ENCODE assay signal across 8 cellular contexts in genomic region chr22:40636380-40637180, GRCh38. TPM values are rescaled to one million over a fixed set of nuclear protein-coding genes. Genes with fewer than 3 reads are reported as not detected.
DNase-seq lines count a peak whose midpoint lies in the region; ATAC-seq and TF ChIP-seq lines count a peak whose summit lies in the region.

TSS of gene MRTFA (minus strand) at chr22:40636719.

- H3K9me3 ChIP-seq in prostate gland: no peaks in the 10 kb centered on the region

- H3K27me3 ChIP-seq in prostate gland (replicated peaks; ENCODE audit: insufficient read depth): no peaks in the 10 kb centered on the region

- H3K4me1 ChIP-seq in prostate gland (replicated peaks): peaks cover 2% of the 10 kb centered on the region
- no peaks in the 10 kb centered on the region for H3K4me1 ChIP-seq in urinary bladder (ENCODE audit: insufficient read depth)

- intact Hi-C loops in T-helper 2 cell treated with Interferon-gamma antibody and Interleukin-4, amounts not matched to agents 100 ng/mL and 5 ng/mL, for 36 hours (cut with micrococcal nuclease): loop anchor here (1.0 to 10.0 kb wide), 10 partner anchors 10 to 808 kb away; partner anchors contain the start of genes RBX1, SGSM3, SLC25A17 and ST13
- intact Hi-C loops in left ventricle myocardium superior (cut with micrococcal nuclease): loop anchor here (10.0 kb wide), 1 partner anchor 112 kb away; no protein-coding TSS in a partner anchor
- intact Hi-C loops in prostate gland (cut with DNase I): loop anchor here (5.0 kb wide), 1 partner anchor 109 kb away; no protein-coding TSS in a partner anchor

- peak within 1 kb of the TSS; percentile 87 to 89 for H3K27ac ChIP-seq in prostate gland
- H3K27ac ChIP-seq in urinary bladder (ENCODE audit: low read depth): peak within 1 kb of the TSS; percentile 87

- ATAC-seq in GM18499 (IDR thresholded peaks at IDR 0.05; ENCODE audit: insufficient read depth, unreplicated experiment) (peak; percentile 69), HG02943 (IDR thresholded peaks at IDR 0.05; ENCODE audit: low read depth, unreplicated experiment) (peak; percentile 95), left ventricle myocardium superior (peak; percentile 96)

- under 1% methylated on average over 71 of the region's 82 CpGs for WGBS in prostate gland
- WGBS in urinary bladder: under 1% methylated on average over 81 of the region's 82 CpGs

- TF ChIP-seq CTCF in prostate gland (IDR thresholded peaks at IDR 0.05): peak in 1 of 4 experiments; percentile 25

- TF ChIP-seq POLR2A in prostate gland (IDR thresholded peaks at IDR 0.05): peak; percentile 98

- no peaks in the 10 kb centered on the region for H3K36me3 ChIP-seq in prostate gland
- no peaks in the 10 kb centered on the region for H3K36me3 ChIP-seq in urinary bladder (ENCODE audit: insufficient read depth)

- H3K4me3 ChIP-seq in prostate gland (peak within 1 kb of the TSS; percentile 88 to 93), urinary bladder (ENCODE audit: low read depth, low read length) (peak within 1 kb of the TSS; percentile 90)

- DNase-seq in NCI-H187 treated with DMSO at 0.1 percent for 48 hours (lab: John Stamatoyannopoulos, UW) (peak; percentile 79), anterior cingulate cortex (lab: John Stamatoyannopoulos, UW) (peak; percentile 96 to 100 (median 100)), left ventricle myocardium superior (peak; percentile 100), prostate gland (ENCODE audit: low spot score) (peak; percentile 100)

RNA-seq across cellular contexts. Expression of gene MRTFA, which starts in this region (rescaled TPM):
- total RNA-seq in T-helper 2 cell treated with Interferon-gamma antibody and Interleukin-4, amounts not matched to agents 100 ng/mL and 5 ng/mL, for 36 hours: 71.3 and 73.6 TPM in 2 replicates
- 32.5 TPM for total RNA-seq in left ventricle myocardium superior
- 100 to 1,000 TPM in 1 of 2 donors, 10 to 100 TPM in 1; 71.0 to 104 TPM for total RNA-seq in prostate gland
- 22.3 TPM for total RNA-seq in urinary bladder
- 37.6 TPM for polyA plus RNA-seq in urinary bladder

Comparison
In these comparisons a context has a peak if more than half of its experiments do, and no peak if none do; other contexts are left out.
1. Peak in every context shown above with its lines: DNase-seq, ATAC-seq, H3K4me3 ChIP-seq and H3K27ac ChIP-seq.